ENCODE assay signal across 8 cellular contexts in the genomic region with DNA sequence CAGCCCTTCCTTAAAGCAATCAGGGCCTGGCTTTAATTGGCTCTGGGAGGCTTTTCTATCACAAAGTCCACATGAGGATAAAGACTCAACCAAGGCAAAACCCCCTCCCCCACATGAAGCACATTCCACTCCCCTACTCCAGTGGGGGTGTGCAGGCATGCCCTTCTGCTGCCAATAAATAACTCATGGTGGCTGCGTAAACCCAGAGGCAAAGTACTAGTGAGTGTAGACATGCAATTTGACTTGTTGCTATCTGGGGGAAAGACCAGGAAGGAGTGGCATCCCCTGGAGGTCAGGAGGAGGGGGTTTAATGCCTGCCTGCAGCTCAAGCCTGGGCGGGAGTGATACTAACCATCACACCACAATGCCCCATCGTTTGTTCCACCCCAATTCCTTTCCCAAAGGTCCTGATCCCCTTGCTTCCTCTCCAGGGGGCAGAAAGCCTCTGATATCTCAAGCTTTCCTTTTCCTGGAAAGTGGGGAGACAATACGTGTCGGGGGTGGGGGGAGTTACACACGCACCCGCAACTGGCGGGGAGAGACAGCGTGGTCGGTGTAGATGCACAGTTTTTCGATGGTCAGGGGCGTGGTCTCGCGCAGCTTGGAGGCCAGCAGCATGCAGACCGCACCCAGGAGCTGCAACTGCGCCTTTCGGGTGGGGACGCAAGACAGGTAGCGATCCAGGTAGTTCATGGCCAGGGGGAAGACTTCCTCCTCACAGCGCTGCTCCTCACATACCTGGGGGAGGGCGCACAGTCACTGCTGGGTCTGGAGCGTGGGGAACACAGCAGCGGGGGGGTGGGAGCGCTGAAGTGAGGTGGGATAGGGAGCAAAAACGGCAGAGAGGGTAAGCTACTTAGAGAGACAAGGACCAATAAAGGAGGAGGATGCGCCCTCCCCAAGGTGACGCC. TPM values are rescaled to one million over a fixed set of nuclear protein-coding genes. Genes with fewer than 3 reads are reported as not detected.
A peak's percentile ranks its signal among the peaks of the same experiment; 100 is the strongest.
DNase-seq lines count a peak whose midpoint lies in the region; ATAC-seq and TF ChIP-seq lines count a peak whose summit lies in the region.

No MANE protein-coding gene starts in this region.

- no peak overlapping the region for H3K9ac ChIP-seq in liver (ENCODE audit: low read depth in 1 of 2, low read length in 2 of 2)

- intact Hi-C loops in PC-9 (cut with micrococcal nuclease; ENCODE audit: unreplicated experiment): loop anchor here (1.0 to 5.0 kb wide), 3 partner anchors 104 to 158 kb away; a partner anchor contains a TSS
- intact Hi-C loops in MCF 10A (cut with micrococcal nuclease): loop anchor here (1.0 to 5.0 kb wide), 2 partner anchors 104 to 153 kb away; a partner anchor contains a TSS
- intact Hi-C loops in stomach (cut with DNase I; ENCODE audit: low total_unique reads): loop anchor here (10.0 kb wide), 1 partner anchor 105 kb away; no protein-coding TSS in a partner anchor

- H3K27me3 Mint-ChIP-seq in MCF 10A (ENCODE audit: insufficient read depth, unreplicated experiment): no peaks in the 10 kb centered on the region

- no TSS peak for BruUV-seq in PC-9 (replicated peaks; lab: Mats Ljungman, UMichigan)
- no TSS peak for BruUV-seq in MCF 10A (replicated peaks; lab: Mats Ljungman, UMichigan)

- peaks cover 57% of the 10 kb centered on the region for H3K36me3 Mint-ChIP-seq in MCF 10A (ENCODE audit: insufficient read depth, unreplicated experiment)

- 42% methylated on average over 27 of the region's 27 CpGs for WGBS in liver
- WGBS in stomach, 5 donors: 12 to 21% (median 12%) methylated on average over 12 to 27 of the region's 27 CpGs

- peaks cover 15% of the 10 kb centered on the region for H3K79me2 ChIP-seq in PC-9 (ENCODE audit: low read depth)

- peaks cover 34% of the 10 kb centered on the region for H3K4me1 ChIP-seq in PC-9 (replicated peaks; ENCODE audit: insufficient read depth)
- peaks cover 3 to 34% (median 20%) of the 10 kb centered on the region in 4 donors for H3K4me1 ChIP-seq in liver (ENCODE audit: control insufficient read depth in 4 of 4, insufficient read depth in 4 of 4, low read length in 3 of 4)
- peaks cover 29 to 71% (median 64%) of the 10 kb centered on the region in 4 donors for H3K4me1 ChIP-seq in stomach

- peaks cover 31% of the 10 kb centered on the region for H3K4me1 Mint-ChIP-seq in MCF 10A (ENCODE audit: insufficient read depth, unreplicated experiment)

- peaks cover 5% of the 10 kb centered on the region; the same call in 1 of the 2 replicates for H4K20me1 ChIP-seq in PC-9 (ENCODE audit: insufficient read depth)

- TF ChIP-seq RAD21 in liver (IDR thresholded peaks at IDR 0.05): no peak

- TF ChIP-seq EP300 in stomach (IDR thresholded peaks at IDR 0.05): no peak

- peak overlapping the region; percentile 85 for H3K4me3 Mint-ChIP-seq in MCF 10A (ENCODE audit: unreplicated experiment)

- TF ChIP-seq CTCF in PC-9 (conservative IDR thresholded peaks at IDR 0.05) (no peak), MCF 10A (IDR thresholded peaks at IDR 0.05; ENCODE audit: unreplicated experiment) (no peak), liver (IDR thresholded peaks at IDR 0.05; ENCODE audit: low read depth, low read length, missing input control) (no peak), stomach (IDR thresholded peaks at IDR 0.05) (no peak)

- H3K27me3 ChIP-seq in PC-9 (ENCODE audit: insufficient read depth, low read depth) (no peaks in the 10 kb centered on the region), liver (ENCODE audit: control insufficient read depth in 4 of 4, insufficient read depth in 4 of 4, low read length in 3 of 4) (no peaks in the 10 kb centered on the region), stomach (no peaks in the 10 kb centered on the region)

- POLR2A ChIA-PET in PC-9 (lab: Charles Lee; ENCODE audit: unreplicated experiment): interaction anchor here (0.6 kb wide), 4 partner anchors 24 to 227 kb away, joined by 3 to 7 read pairs (median 6); no protein-coding TSS in a partner anchor
- POLR2A ChIA-PET in MCF 10A (lab: Yijun Ruan, JAX): interaction anchor here (0.7 to 14.4 kb wide), 12 partner anchors 9 to 808 kb away, joined by 3 to 157 read pairs (median 5); a partner anchor contains a TSS

- H3K36me3 ChIP-seq in PC-9 (ENCODE audit: low read depth) (no peaks in the 10 kb centered on the region), liver (ENCODE audit: control insufficient read depth in 4 of 4, insufficient read depth in 3 of 4, low read depth in 1 of 4, low read length in 3 of 4) (peaks cover 0 to 4% (median 1%) of the 10 kb centered on the region in 4 donors), stomach (peaks cover 8 to 26% (median 20%) of the 10 kb centered on the region in 4 donors)

- ATAC-seq in GM18505 (IDR thresholded peaks at IDR 0.05; ENCODE audit: unreplicated experiment) (no peak), GM21786 (IDR thresholded peaks at IDR 0.05; ENCODE audit: unreplicated experiment) (no peak)

- DNase-seq in PC-9: peak; percentile 52 to 61
- peak; percentile 42 for DNase-seq in MCF 10A (ENCODE audit: unreplicated experiment)
- DNase-seq in stomach: peak; percentile 27
- no peak for DNase-seq in NCI-H1092 treated with DMSO at 0.1 percent for 48 hours (lab: John Stamatoyannopoulos, UW)
- DNase-seq in NCI-H1105 treated with DMSO at 0.1 percent for 48 hours (lab: John Stamatoyannopoulos, UW): no peak

- peak overlapping the region; percentile 87 for H3K27ac Mint-ChIP-seq in MCF 10A (ENCODE audit: low read depth, unreplicated experiment)

- H3K9me2 ChIP-seq in PC-9 (ENCODE audit: insufficient read depth): no peaks in the 10 kb centered on the region

- peaks cover 39% of the 10 kb centered on the region for H3F3A ChIP-seq in PC-9 (ENCODE audit: insufficient read depth, low read depth)

- H3K4me3 ChIP-seq in PC-9 (peak overlapping the region; percentile 78), liver (ENCODE audit: low read depth in 1 of 3, low read length in 3 of 3) (peak overlapping the region in 2 of 3 donors; percentile 87 to 89), stomach (peak overlapping the region; percentile 66 to 90 (median 84))

- CTCF ChIA-PET in PC-9 (lab: Charles Lee) (interaction anchor here (0.6 to 0.9 kb wide), 3 partner anchors 19 to 155 kb away, joined by 3 to 5 read pairs (median 3); a partner anchor contains a TSS), MCF 10A (lab: Yijun Ruan, JAX) (interaction anchor here (0.9 to 10.1 kb wide), 10 partner anchors 8 to 151 kb away, joined by 3 to 117 read pairs (median 4); a partner anchor contains a TSS)

- H2AFZ ChIP-seq in PC-9: peak overlapping the region; percentile 85

- H3K4me2 ChIP-seq in PC-9: peak overlapping the region; percentile 100

- TF ChIP-seq POLR2A in GM18505 (IDR thresholded peaks at IDR 0.05; ENCODE audit: borderline replicate concordance, extremely low read depth, insufficient read depth, insufficient read length) (peak; percentile 1), stomach (IDR thresholded peaks at IDR 0.05) (no peak)

- no peaks in the 10 kb centered on the region for H3K9me3 Mint-ChIP-seq in MCF 10A (ENCODE audit: unreplicated experiment)

- no peak overlapping the region for H3K27ac ChIP-seq in PC-9
- peak overlapping the region; percentile 71 to 83 for H3K27ac ChIP-seq in liver (ENCODE audit: low read depth in 1 of 2, low read length in 2 of 2)
- peak overlapping the region; percentile 2 to 91 (median 89) for H3K27ac ChIP-seq in stomach

- H3K9me3 ChIP-seq in PC-9 (ENCODE audit: insufficient read depth, low read depth): no peaks in the 10 kb centered on the region
- no peaks in the 10 kb centered on the region for H3K9me3 ChIP-seq in liver (ENCODE audit: control insufficient read depth in 4 of 4, low read length in 3 of 4)
- H3K9me3 ChIP-seq in stomach: no peaks in the 10 kb centered on the region

TF ChIP-seq in liver, 16 proteins besides CTCF, POLR2A, EP300 and RAD21:
- no peak for TF ChIP-seq HNF4A (conservative IDR thresholded peaks at IDR 0.05)
- TF ChIP-seq, protein P1, sequence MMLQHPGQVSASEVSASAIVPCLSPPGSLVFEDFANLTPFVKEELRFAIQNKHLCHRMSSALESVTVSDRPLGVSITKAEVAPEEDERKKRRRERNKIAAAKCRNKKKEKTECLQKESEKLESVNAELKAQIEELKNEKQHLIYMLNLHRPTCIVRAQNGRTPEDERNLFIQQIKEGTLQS (IDR thresholded peaks at IDR 0.05): no peak
- no peak for TF ChIP-seq GABPA (IDR thresholded peaks at IDR 0.05 in 1 of 2, conservative IDR thresholded peaks at IDR 0.05 in 1 of 2)
- no peak for TF ChIP-seq YY1 (IDR thresholded peaks at IDR 0.05)
- no peak for TF ChIP-seq FOXA2 (IDR thresholded peaks at IDR 0.05)
- no peak for TF ChIP-seq HNF4G (IDR thresholded peaks at IDR 0.05)
- no peak for TF ChIP-seq FOXA1 (IDR thresholded peaks at IDR 0.05)
- TF ChIP-seq EGR1 (IDR thresholded peaks at IDR 0.05; ENCODE audit: low read depth in 2 of 2): no peak
- TF ChIP-seq, protein P2, sequence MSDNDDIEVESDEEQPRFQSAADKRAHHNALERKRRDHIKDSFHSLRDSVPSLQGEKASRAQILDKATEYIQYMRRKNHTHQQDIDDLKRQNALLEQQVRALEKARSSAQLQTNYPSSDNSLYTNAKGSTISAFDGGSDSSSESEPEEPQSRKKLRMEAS (IDR thresholded peaks at IDR 0.05): no peak
- TF ChIP-seq JUND (IDR thresholded peaks at IDR 0.05): no peak
- TF ChIP-seq SP1 (IDR thresholded peaks at IDR 0.05): no peak

RNA-seq across cellular contexts. Expression of a gene that starts 1.5 kb away (rescaled TPM):
- total RNA-seq in PC-9 (2021) (70.5 and 75.1 TPM in 2 replicates), MCF 10A (2022) (52.5 and 75.8 TPM in 2 replicates), liver (10 to 100 TPM; 24.8 to 54.3 TPM), stomach (100 to 1,000 TPM in 2 of 5 donors, 10 to 100 TPM in 3; 40.6 to 193 (median 84.2) TPM)
- polyA plus RNA-seq in liver (10 to 100 TPM; 11.6 to 21.7 TPM), stomach (10 to 100 TPM; 75.3 to 77.2 (median 75.9) TPM)

RNA-seq across cellular contexts. Expression of a gene that starts 18.8 kb away (rescaled TPM):
- 33.0 and 36.5 TPM in 2 replicates for total RNA-seq in PC-9 (2021)
- 45.0 and 58.0 TPM in 2 replicates for total RNA-seq in MCF 10A (2022)
- 10 to 100 TPM in 1 of 2 donors, 1 to 10 TPM in 1; 7.6 to 11.6 TPM for total RNA-seq in liver
- polyA plus RNA-seq in liver: 1 to 10 TPM; 5.4 to 9.6 TPM
- total RNA-seq in stomach: 10 to 100 TPM in 2 of 5 donors, 1 to 10 TPM in 2, not detected in 1; 1.8 to 65.2 (median 10.1) TPM
- polyA plus RNA-seq in stomach: 10 to 100 TPM in 2 of 3 donors, 1 to 10 TPM in 1; 8.6 to 11.9 (median 10.6) TPM

RNA-seq across cellular contexts. Expression of a gene that starts 19.2 kb away (rescaled TPM):
- 45.8 and 61.8 TPM in 2 replicates for total RNA-seq in PC-9 (2021)
- 27.6 and 29.2 TPM in 2 replicates for total RNA-seq in MCF 10A (2022)
- 10 to 100 TPM; 10.5 to 11.9 TPM for total RNA-seq in liver
- 1 to 10 TPM; 3.5 to 6.6 TPM for polyA plus RNA-seq in liver
- total RNA-seq in stomach: 10 to 100 TPM in 4 of 5 donors, 1 to 10 TPM in 1; 1.2 to 34.4 (median 18.8) TPM
- polyA plus RNA-seq in stomach: 1 to 10 TPM; 6.1 to 9.8 (median 7.2) TPM

RNA-seq across cellular contexts. Expression of a gene that starts 44.9 kb away (rescaled TPM):
- total RNA-seq in PC-9 (2021): 10.9 and 13.9 TPM in 2 replicates
- 4.1 and 4.3 TPM in 2 replicates for total RNA-seq in MCF 10A (2022)
- total RNA-seq in liver: 1 to 10 TPM; 1.8 to 3.4 TPM
- under 1 TPM; 0.33 to 0.43 TPM for polyA plus RNA-seq in liver
- total RNA-seq in stomach: 10 to 100 TPM in 2 of 5 donors, 1 to 10 TPM in 3; 4.0 to 26.3 (median 5.7) TPM
- polyA plus RNA-seq in stomach: 1 to 10 TPM in 1 of 3 donors, under 1 TPM in 2; 0.50 to 1.2 (median 0.58) TPM

Comparison
In these comparisons a context has a peak if more than half of its experiments do, and no peak if none do; other contexts are left out.
1. DNase-seq: peak in PC-9 (2 of 2), MCF 10A (single experiment) and stomach (single experiment); none in NCI-H1092 treated with DMSO at 0.1 percent for 48 hours (single experiment) and NCI-H1105 treated with DMSO at 0.1 percent for 48 hours (single experiment).
2. Peak in every context shown above with its lines, with median percentiles within 50 percentile points of each other: H3K4me3 ChIP-seq.